Comparison of ENCODE assay signal across 12 cellular contexts in genomic region chr3:27758083-27758482, GRCh38. TPM values are rescaled to one million over a fixed set of nuclear protein-coding genes. Genes with fewer than 3 reads are reported as not detected.
DNase-seq lines count a peak whose midpoint lies in the region; ATAC-seq and TF ChIP-seq lines count a peak whose summit lies in the region.
"Had no signal": no experiment of that assay in that cellular context is flagged by ENCODE, and none has a peak within 500 bp of the region (broad histone marks: within the 10 kb centered on the region; RNA-seq: fewer than 3 reads in every experiment).

No MANE protein-coding gene starts in this region.

- DNase-seq in activated T-cell treated with anti-CD3 and anti-CD28 coated beads for 48 hours (ENCODE audit: low read depth): peak; percentile 9
- DNase-seq in activated T-cell treated with anti-CD3 and anti-CD28 coated beads for 4 hours: no peak
- peak; percentile 99 for DNase-seq in SK-MEL-5 (ENCODE audit: low read depth, low spot score)
- peak; percentile 57 to 67 for DNase-seq in fibroblast of lung (ENCODE audit: low read depth in 2 of 2)
- DNase-seq in stimulated activated CD8-positive, alpha-beta memory T cell treated with anti-CD3 and anti-CD28 coated beads, Interleukin-4, amount 100 ng/mL, for 48 hours: peak; percentile 60
- DNase-seq: caudate nucleus, ovary had no signal

- H3K79me2 ChIP-seq in fibroblast of lung (ENCODE audit: control insufficient read depth, insufficient read depth, low read length): no peaks in the 10 kb centered on the region

- H3K4me2 ChIP-seq in fibroblast of lung (ENCODE audit: extremely low read depth, insufficient read depth, low read length): no peak overlapping the region

- H3K4me3 ChIP-seq in fibroblast of lung (replicated peaks in 1 of 4; ENCODE audit: control extremely low read depth in 1 of 4, insufficient read depth in 1 of 4, low read depth in 3 of 4, low read length in 4 of 4): no peak overlapping the region
- H3K4me3 ChIP-seq: ovary had no signal

- no peak for TF ChIP-seq CTCF in fibroblast of lung (conservative IDR thresholded peaks at IDR 0.05 in 1 of 2, IDR thresholded peaks at IDR 0.05 in 1 of 2; ENCODE audit: low read depth in 1 of 2, low read length in 2 of 2)

- no peaks in the 10 kb centered on the region for H3K27me3 ChIP-seq in fibroblast of lung (ENCODE audit: control insufficient read depth, insufficient read depth, low read length)
- H3K27me3 ChIP-seq: ovary had no signal

- H3K4me1 ChIP-seq in fibroblast of lung (ENCODE audit: control insufficient read depth, extremely low read depth, insufficient read depth, low read length): no peaks in the 10 kb centered on the region

- no peak overlapping the region for H3K9ac ChIP-seq in fibroblast of lung (ENCODE audit: insufficient read depth, low read length)

- no peaks in the 10 kb centered on the region for H3K9me3 ChIP-seq in fibroblast of lung (ENCODE audit: control insufficient read depth, insufficient read depth, low read depth, low read length)
- H3K9me3 ChIP-seq: ovary had no signal

- H3K36me3 ChIP-seq in fibroblast of lung (ENCODE audit: control insufficient read depth, insufficient read depth, low read length): no peaks in the 10 kb centered on the region
- H3K36me3 ChIP-seq: ovary had no signal

- ATAC-seq in GM18519 (IDR thresholded peaks at IDR 0.05; ENCODE audit: low FRiP score, unreplicated experiment) (no peak), GM18870 (IDR thresholded peaks at IDR 0.05; ENCODE audit: unreplicated experiment) (no peak), GM19395 (IDR thresholded peaks at IDR 0.05; ENCODE audit: unreplicated experiment) (no peak)
- ATAC-seq: stimulated activated memory B cell treated with anti-CD40 and anti-IgM and Interleukin-4, amounts not matched to agents 10 μg/mL and 1 μg/mL and 100 μg/mL, for 72 hours had no signal

- no peak overlapping the region for H3K27ac ChIP-seq in fibroblast of lung (ENCODE audit: insufficient read depth, low read length)
- H3K27ac ChIP-seq: ovary had no signal

- no peak overlapping the region for H2AFZ ChIP-seq in fibroblast of lung (ENCODE audit: low read length)

- H4K20me1 ChIP-seq in fibroblast of lung (ENCODE audit: control insufficient read depth, extremely low read depth, insufficient read depth, low read length): no peaks in the 10 kb centered on the region

- in situ Hi-C loops in SK-MEL-5 (cut with HindIII; ENCODE audit: low pct_unique_long_range_greater_than_20kb, low sequenced_read_pairs): no loop called here

RNA-seq across cellular contexts. Expression of gene EOMES, which starts 36.0 kb away (rescaled TPM):
- 2.0 and 2.8 TPM in 2 replicates for total RNA-seq in SK-MEL-5 (2014; rRNA removed; shearing (Covaris generic))
- 2.8 and 3.8 TPM in 2 replicates for polyA plus RNA-seq in SK-MEL-5 (2015; cell fraction: cytosol; rRNA removed)
- 1.4 and 1.9 TPM in 2 replicates for polyA plus RNA-seq in SK-MEL-5 (2015; cell fraction: nucleus; rRNA removed)
- under 0.01 TPM in 1 of 2 replicates, not detected in the other for total RNA-seq in fibroblast of lung
- 0.01 TPM in 1 of 2 replicates, not detected in the other for polyA plus RNA-seq in fibroblast of lung
- polyA plus RNA-seq in fibroblast of lung (2012): not detected in 2 replicates
- polyA minus RNA-seq in fibroblast of lung (ENCODE audit: low replicate concordance): not detected in 2 replicates
- total RNA-seq: HT-29 had no signal
